15 cellular contexts compared by ENCODE assay signal in genomic region chr22:27336151-27337090, GRCh38.
"Had no signal": no experiment of that assay in that cellular context is flagged by ENCODE, and none has a peak within 500 bp of the region (broad histone marks: within the 10 kb centered on the region; RNA-seq: fewer than 3 reads in every experiment).

No MANE protein-coding gene starts in this region.

- H3K4me3 ChIP-seq: ovary, thoracic aorta had no signal

- H3K9me3 ChIP-seq: ovary, thoracic aorta had no signal

- H3K9me3 Mint-ChIP-seq: activated B cell treated with CpG ODN at 0.5 μM for 24 hours; activated CD4-positive, alpha-beta T cell treated with anti-CD3 and anti-CD28 coated beads, Interleukin-2, amount 10 ng/mL, durations not matched to agents 24 days and 14 days; activated naive CD4-positive, alpha-beta T cell treated with anti-CD3 and anti-CD28 coated beads for 36 hours; activated T-helper 17 cell treated with anti-CD3 and anti-CD28 coated beads, Interleukin-2, amount 50 U/mL, for 72 hours; neural crest cell; stimulated activated naive CD8-positive, alpha-beta T cell treated with anti-CD3 and anti-CD28 coated beads, Interleukin-15, amount 100 ng/mL, for 72 hours had no signal

- DNase-seq: activated B cell treated with CpG ODN at 0.5 μM for 24 hours; activated CD4-positive, alpha-beta T cell treated with anti-CD3 and anti-CD28 coated beads, Interleukin-2, amount 10 ng/mL, durations not matched to agents 24 days and 14 days; activated naive CD4-positive, alpha-beta T cell treated with anti-CD3 and anti-CD28 coated beads for 36 hours; brain microvascular endothelial cell; dermis blood vessel endothelial cell; glutamatergic neuron; left ventricle myocardium superior; ovary; stimulated activated CD4-positive, alpha-beta T cell treated with anti-CD3 and anti-CD28 coated beads, Interleukin-15, amount 100 ng/mL, for 24 hours; stimulated activated CD4-positive, alpha-beta T cell treated with anti-CD3 and anti-CD28 coated beads, Interleukin-4, amount 100 ng/mL, for 4 hours; stimulated activated naive CD8-positive, alpha-beta T cell treated with anti-CD3 and anti-CD28 coated beads, Interleukin-15, amount 100 ng/mL, for 72 hours; T-helper 17 cell had no signal

- H3K36me3 ChIP-seq: brain microvascular endothelial cell, ovary, thoracic aorta had no signal

- H3K4me3 Mint-ChIP-seq: activated B cell treated with CpG ODN at 0.5 μM for 24 hours; activated CD4-positive, alpha-beta T cell treated with anti-CD3 and anti-CD28 coated beads, Interleukin-2, amount 10 ng/mL, durations not matched to agents 24 days and 14 days; activated naive CD4-positive, alpha-beta T cell treated with anti-CD3 and anti-CD28 coated beads for 36 hours; activated T-helper 17 cell treated with anti-CD3 and anti-CD28 coated beads, Interleukin-2, amount 50 U/mL, for 72 hours; neural crest cell; stimulated activated naive CD8-positive, alpha-beta T cell treated with anti-CD3 and anti-CD28 coated beads, Interleukin-15, amount 100 ng/mL, for 72 hours; T-helper 17 cell had no signal

- H3K27ac Mint-ChIP-seq: activated B cell treated with CpG ODN at 0.5 μM for 24 hours; activated CD4-positive, alpha-beta T cell treated with anti-CD3 and anti-CD28 coated beads, Interleukin-2, amount 10 ng/mL, durations not matched to agents 24 days and 14 days; activated naive CD4-positive, alpha-beta T cell treated with anti-CD3 and anti-CD28 coated beads for 36 hours; activated T-helper 17 cell treated with anti-CD3 and anti-CD28 coated beads, Interleukin-2, amount 50 U/mL, for 72 hours; stimulated activated naive CD8-positive, alpha-beta T cell treated with anti-CD3 and anti-CD28 coated beads, Interleukin-15, amount 100 ng/mL, for 72 hours; T-helper 17 cell had no signal

- H3K27me3 ChIP-seq: brain microvascular endothelial cell, ovary had no signal

- H3K4me1 Mint-ChIP-seq: activated B cell treated with CpG ODN at 0.5 μM for 24 hours; activated CD4-positive, alpha-beta T cell treated with anti-CD3 and anti-CD28 coated beads, Interleukin-2, amount 10 ng/mL, durations not matched to agents 24 days and 14 days; activated T-helper 17 cell treated with anti-CD3 and anti-CD28 coated beads, Interleukin-2, amount 50 U/mL, for 72 hours; stimulated activated naive CD8-positive, alpha-beta T cell treated with anti-CD3 and anti-CD28 coated beads, Interleukin-15, amount 100 ng/mL, for 72 hours; T-helper 17 cell had no signal

- ATAC-seq: activated T-helper 17 cell treated with anti-CD3 and anti-CD28 coated beads, Interleukin-2, amount 50 U/mL, for 72 hours; left ventricle myocardium superior; stimulated activated naive CD8-positive, alpha-beta T cell treated with anti-CD3 and anti-CD28 coated beads, Interleukin-15, amount 100 ng/mL, for 72 hours; T-helper 17 cell had no signal

- H3K27ac ChIP-seq: brain microvascular endothelial cell, ovary, thoracic aorta had no signal
